ENCODE assay signal across 8 cellular contexts in genomic region chr17:80575057-80575875, GRCh38.
DNase-seq lines count a peak whose midpoint lies in the region; ATAC-seq and TF ChIP-seq lines count a peak whose summit lies in the region.

No MANE protein-coding gene starts in this region.

- H3K27me3 ChIP-seq in GM06990 (replicated peaks; ENCODE audit: control insufficient read depth, insufficient read depth, low read length) = no peaks in the 10 kb centered on the region

- TF ChIP-seq CTCF in GM06990 (IDR thresholded peaks at IDR 0.05; ENCODE audit: insufficient read depth, low read length, poor library complexity, severe bottlenecking) (peak; percentile 100), cardiac fibroblast (IDR thresholded peaks at IDR 0.05; ENCODE audit: low read depth, low read length) (peak; percentile 100)

- no peak overlapping the region for H3K4me3 ChIP-seq in GM06990 (replicated peaks; ENCODE audit: low read depth, low read length)
- no peak overlapping the region for H3K4me3 ChIP-seq in cardiac fibroblast (replicated peaks in 1 of 2; ENCODE audit: low read depth in 2 of 2, low read length in 2 of 2)

- peaks cover 1% of the 10 kb centered on the region for H3K36me3 ChIP-seq in GM06990 (ENCODE audit: control insufficient read depth, insufficient read depth, low read length)

- ATAC-seq in HG03097 (IDR thresholded peaks at IDR 0.05; ENCODE audit: low FRiP score, unreplicated experiment) = peak; percentile 82
- ATAC-seq in GM19397 (IDR thresholded peaks at IDR 0.05; ENCODE audit: unreplicated experiment) = no peak

- DNase-seq in GM06990 (ENCODE audit: extremely low read depth, insufficient read length) (peak; percentile 69), NCI-H446 (lab: John Stamatoyannopoulos, UW) (peak; percentile 74 to 83), cardiac fibroblast (ENCODE audit: low read depth in 2 of 2) (peak; percentile 86 to 93), kidney glomerular epithelial cell (lab: John Stamatoyannopoulos, UW) (peak; percentile 80)
- DNase-seq in activated CD4-positive, CD25-positive, alpha-beta regulatory T cell treated with anti-CD3 and anti-CD28 coated beads, Interleukin-2, amount 50 U/mL, for 72 hours = peak; percentile 93
- DNase-seq in stimulated activated CD4-positive, alpha-beta T cell treated with anti-CD3 and anti-CD28 coated beads, Interleukin-2, amount 100 ng/mL, for 4 hours (ENCODE audit: low read depth) = peak; percentile 86
